Comparison of ENCODE assay signal across 15 cellular contexts in the genomic region with DNA sequence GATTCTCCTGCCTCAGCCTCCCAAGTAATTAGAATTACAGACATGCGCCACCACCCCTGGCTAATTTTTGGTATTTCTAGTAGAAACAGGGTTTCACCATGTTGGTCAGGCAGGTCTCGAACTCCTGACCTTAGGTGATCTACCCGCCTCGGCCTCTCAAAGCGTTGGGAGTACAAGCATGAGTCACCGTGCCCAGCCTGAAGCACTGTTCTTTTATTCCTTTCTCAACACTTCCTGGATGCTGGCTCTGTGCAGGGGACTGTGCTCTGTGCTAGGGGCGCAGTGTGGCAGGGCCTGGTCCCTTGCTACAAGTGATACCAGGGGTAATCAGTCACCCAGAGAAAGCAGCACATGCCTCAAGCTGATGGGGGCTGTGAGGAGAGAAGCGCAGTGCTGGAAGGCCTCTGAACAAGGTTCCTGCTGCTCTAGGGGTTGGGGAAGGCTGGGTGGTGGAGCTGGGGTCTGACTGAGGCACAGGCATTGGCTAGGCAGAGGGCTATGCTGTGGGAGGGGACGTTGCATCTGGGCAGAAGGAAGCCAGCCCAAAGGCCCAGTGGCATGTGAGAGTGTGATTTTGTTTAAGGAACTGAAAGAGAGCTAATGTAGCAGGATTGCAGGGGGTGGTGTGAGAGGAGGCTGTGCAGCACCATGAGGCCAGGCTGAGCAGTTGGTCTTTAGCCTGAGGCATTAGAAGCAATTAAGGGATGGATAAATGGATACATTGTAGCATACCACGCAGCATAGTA. TPM values are rescaled to one million over a fixed set of nuclear protein-coding genes. Genes with fewer than 3 reads are reported as not detected.
DNase-seq lines count a peak whose midpoint lies in the region; ATAC-seq and TF ChIP-seq lines count a peak whose summit lies in the region.
"Had no signal": no experiment of that assay in that cellular context is flagged by ENCODE, and none has a peak within 500 bp of the region (broad histone marks: within the 10 kb centered on the region; RNA-seq: fewer than 3 reads in every experiment).

No MANE protein-coding gene starts in this region.

- H3K79me1 ChIP-seq in neuronal stem cell (ENCODE audit: low read depth, low read length), result no peaks in the 10 kb centered on the region

- TF ChIP-seq CTCF in GM13976 (IDR thresholded peaks at IDR 0.05; ENCODE audit: borderline replicate concordance, control extremely low read depth, extremely low read depth, insufficient read depth, missing control alignments), result no peak
- TF ChIP-seq CTCF in heart left ventricle (IDR thresholded peaks at IDR 0.05), result no peak

- peak overlapping the region; percentile 9 for H3K9ac ChIP-seq in neuronal stem cell (ENCODE audit: low read depth, low read length, poor library complexity)

- H2BK15ac ChIP-seq in neuronal stem cell (ENCODE audit: low read length), result no peak overlapping the region

- H3K18ac ChIP-seq in neuronal stem cell (ENCODE audit: low read length), result no peak overlapping the region

- H3K23ac ChIP-seq in neuronal stem cell (ENCODE audit: low read depth, low read length, poor library complexity), result no peak overlapping the region

- H3K9me3 ChIP-seq in neuronal stem cell (replicated peaks in 1 of 2; ENCODE audit: control insufficient read depth in 2 of 2, insufficient read depth in 1 of 2, low read depth in 1 of 2, low read length in 2 of 2) (no peaks in the 10 kb centered on the region), heart left ventricle (no peaks in the 10 kb centered on the region)
- H3K9me3 ChIP-seq: right atrium auricular region, SJCRH30 had no signal

- H2AFZ ChIP-seq in neuronal stem cell (ENCODE audit: low read length), result no peak overlapping the region

- no peaks in the 10 kb centered on the region for H3K27me3 ChIP-seq in neuronal stem cell (ENCODE audit: control insufficient read depth in 3 of 3, insufficient read depth in 3 of 3, low read depth in 1 of 3, low read length in 3 of 3)
- no peaks in the 10 kb centered on the region for H3K27me3 ChIP-seq in heart left ventricle
- H3K27me3 ChIP-seq: right atrium auricular region, SJCRH30 had no signal

- in situ Hi-C loops in GM13976 (cut with MboI; ENCODE audit: low sequenced_read_pairs, unreplicated experiment), result no loop called here
- in situ Hi-C loops in SK-MEL-5 (cut with HindIII; ENCODE audit: low pct_unique_long_range_greater_than_20kb, low sequenced_read_pairs), result no loop called here

- H3K27ac ChIP-seq in neuronal stem cell (replicated peaks; ENCODE audit: low read length) (no peak overlapping the region), heart left ventricle (no peak overlapping the region)
- H3K27ac ChIP-seq: SJCRH30 had no signal

- ATAC-seq in HG02759 (IDR thresholded peaks at IDR 0.05; ENCODE audit: unreplicated experiment), result peak; percentile 68
- no peak for ATAC-seq in heart left ventricle
- ATAC-seq in GM18870 (IDR thresholded peaks at IDR 0.05; ENCODE audit: unreplicated experiment), result no peak
- no peak for ATAC-seq in GM21390 (IDR thresholded peaks at IDR 0.05; ENCODE audit: unreplicated experiment)

- no peak overlapping the region for H4K8ac ChIP-seq in neuronal stem cell (ENCODE audit: low read depth, low read length)

- H3K4ac ChIP-seq in neuronal stem cell (ENCODE audit: low read length), result no peak overlapping the region

- no peak overlapping the region for H2BK120ac ChIP-seq in neuronal stem cell (ENCODE audit: low read depth, low read length)

- H2BK5ac ChIP-seq in neuronal stem cell (ENCODE audit: low read length), result no peak overlapping the region

- no peak overlapping the region for H3K14ac ChIP-seq in neuronal stem cell (ENCODE audit: low read length)

- H3K4me2 ChIP-seq in neuronal stem cell (ENCODE audit: insufficient read depth, low read length, poor library complexity, severe bottlenecking), result no peak overlapping the region

- peak; percentile 64 for DNase-seq in GM13976 (ENCODE audit: low spot score)
- peak; percentile 48 for DNase-seq in SK-MEL-5 (ENCODE audit: low read depth, low spot score)
- DNase-seq in neuronal stem cell (ENCODE audit: low spot score), result no peak
- DNase-seq in heart left ventricle, result no peak
- DNase-seq in SKM-1 treated with dmso at 0.1 percent for 144 hours (lab: John Stamatoyannopoulos, UW; ENCODE audit: unreplicated experiment), result no peak
- DNase-seq: activated CD4-positive, CD25-positive, alpha-beta regulatory T cell treated with anti-CD3 and anti-CD28 coated beads, Interleukin-2, amount 50 U/mL, for 72 hours; activated T-cell treated with anti-CD3 and anti-CD28 coated beads, Interleukin-2, amount 50 U/mL, for 48 hours; NCI-H446 treated with DMSO at 0.1 percent for 48 hours; SJCRH30 had no signal

- H3K4me3 ChIP-seq in neuronal stem cell (ENCODE audit: low read length in 2 of 2) (peak overlapping the region in 1 of 2 donors; percentile 10), heart left ventricle (no peak overlapping the region)
- H3K4me3 ChIP-seq: right atrium auricular region, SJCRH30 had no signal

- H3K36me3 ChIP-seq in neuronal stem cell (replicated peaks in 1 of 2; ENCODE audit: control insufficient read depth in 2 of 2, insufficient read depth in 2 of 2, low read length in 2 of 2), result peaks cover 53 to 89% of the 10 kb centered on the region in 2 donors
- H3K36me3 ChIP-seq in heart left ventricle, result peaks cover 0 to 94% (median 79%) of the 10 kb centered on the region in 9 donors

- H2AK5ac ChIP-seq in neuronal stem cell (ENCODE audit: low read depth, low read length), result no peak overlapping the region

- no CpG with 5 or more reads among the region's 10 CpGs for WGBS in neuronal stem cell (ENCODE audit: extremely low coverage in 2 of 2, insufficient read length in 2 of 2, insufficient replicate concordance in 1 of 2), 2 donors
- WGBS in heart left ventricle, 4 donors, result 87 to 93% (median 91%) methylated on average over 10 of the region's 10 CpGs

- H2BK12ac ChIP-seq in neuronal stem cell (ENCODE audit: low read length), result no peak overlapping the region

- intact Hi-C loops in heart left ventricle (cut with DNase I), result no loop called here

- H4K91ac ChIP-seq in neuronal stem cell (ENCODE audit: low read depth, low read length, poor library complexity), result no peak overlapping the region

- H3K4me1 ChIP-seq in neuronal stem cell (ENCODE audit: control insufficient read depth in 2 of 2, insufficient read depth in 1 of 2, low read depth in 1 of 2, low read length in 2 of 2) (no peaks in the 10 kb centered on the region), heart left ventricle (peaks cover 0 to 31% (median 3%) of the 10 kb centered on the region in 12 donors)
- H3K4me1 ChIP-seq: SJCRH30 had no signal

- TF ChIP-seq POLR2A in heart left ventricle (IDR thresholded peaks at IDR 0.05), result no peak

RNA-seq across cellular contexts. Expression of a gene that starts 42.5 kb away (rescaled TPM):
- total RNA-seq in SK-MEL-5 (2014; rRNA removed; shearing (Covaris generic)), result 28.4 and 29.1 TPM in 2 replicates
- polyA plus RNA-seq in SK-MEL-5 (2015; cell fraction: cytosol; rRNA removed), result 39.8 and 41.7 TPM in 2 replicates
- polyA plus RNA-seq in SK-MEL-5 (2015; cell fraction: nucleus; rRNA removed), result 122 and 137 TPM in 2 replicates
- polyA plus RNA-seq in neuronal stem cell (2013, experiment 1 of 2), result 21.8 TPM
- polyA plus RNA-seq in neuronal stem cell (2013, experiment 2 of 2), result 20.3 TPM
- total RNA-seq in heart left ventricle, result 10 to 100 TPM; 22.3 to 47.7 (median 33.9) TPM
- polyA plus RNA-seq in heart left ventricle, result 10 to 100 TPM; 22.1 to 27.4 TPM

RNA-seq across cellular contexts. Expression of a gene that starts 48.4 kb away (rescaled TPM):
- total RNA-seq in SK-MEL-5 (2014; rRNA removed; shearing (Covaris generic)), result not detected in 2 replicates
- not detected in 2 replicates for polyA plus RNA-seq in SK-MEL-5 (2015; cell fraction: cytosol; rRNA removed)
- not detected in 2 replicates for polyA plus RNA-seq in SK-MEL-5 (2015; cell fraction: nucleus; rRNA removed)
- not detected for polyA plus RNA-seq in neuronal stem cell (2013, experiment 1 of 2)
- polyA plus RNA-seq in neuronal stem cell (2013, experiment 2 of 2), result not detected
- total RNA-seq in heart left ventricle, result not detected
- polyA plus RNA-seq in heart left ventricle, result not detected
- total RNA-seq: epithelial cell of proximal tubule, right atrium auricular region, SJCRH30, temporal lobe had no signal

Comparison
In these comparisons a context has a peak if more than half of its experiments do, and no peak if none do; other contexts are left out.
1. DNase-seq: peak in GM13976 (single experiment) and SK-MEL-5 (single experiment); none in neuronal stem cell (single experiment), heart left ventricle (0 of 5) and SKM-1 treated with dmso at 0.1 percent for 144 hours (single experiment).